ENCODE assay signal across 22 cellular contexts in genomic region chr22:23500508-23501208, GRCh38.
DNase-seq lines count a peak whose midpoint lies in the region; ATAC-seq and TF ChIP-seq lines count a peak whose summit lies in the region.
"Had no signal": no experiment of that assay in that cellular context is flagged by ENCODE, and none has a peak within 500 bp of the region (broad histone marks: within the 10 kb centered on the region; RNA-seq: fewer than 3 reads in every experiment).

No MANE protein-coding gene starts in this region.

- no peak for TF ChIP-seq POLR2A in prostate gland (IDR thresholded peaks at IDR 0.05)

- intact Hi-C loops in prostate gland (cut with DNase I), result no loop called here

- no peak for ATAC-seq in HG02884 (IDR thresholded peaks at IDR 0.05; ENCODE audit: unreplicated experiment)
- ATAC-seq: activated CD8-positive, alpha-beta T cell treated with anti-CD3 and anti-CD28 coated beads for 36 hours; activated T-cell treated with anti-CD3 and anti-CD28 coated beads, Interleukin-2, amount 50 U/mL, for 72 hours; naive thymus-derived CD8-positive, alpha-beta T cell had no signal

- no peaks in the 10 kb centered on the region for H3K27me3 ChIP-seq in endodermal cell (ENCODE audit: control insufficient read depth, insufficient read depth, low read length, poor library complexity, severe bottlenecking)
- no peaks in the 10 kb centered on the region for H3K27me3 ChIP-seq in prostate gland (replicated peaks; ENCODE audit: insufficient read depth)
- H3K27me3 ChIP-seq: transverse colon had no signal

- peaks cover 29% of the 10 kb centered on the region for H3K27me3 Mint-ChIP-seq in endodermal cell (ENCODE audit: insufficient read depth)
- H3K27me3 Mint-ChIP-seq: activated CD8-positive, alpha-beta T cell treated with anti-CD3 and anti-CD28 coated beads for 36 hours; stimulated activated naive CD8-positive, alpha-beta T cell treated with anti-CD3 and anti-CD28 coated beads, Interleukin-15, Interleukin-2, amounts not matched to agents 100 ng/mL and 50 ng/mL, for 24 hours had no signal

- no peak overlapping the region for H3K9ac ChIP-seq in endodermal cell (ENCODE audit: extremely low read depth, low read length, poor library complexity, severe bottlenecking)

- TF ChIP-seq CTCF in endodermal cell (conservative IDR thresholded peaks at IDR 0.05) (no peak), prostate gland (IDR thresholded peaks at IDR 0.05) (no peak)

- H3K4me1 Mint-ChIP-seq in endodermal cell, result peaks cover 18% of the 10 kb centered on the region

- no peaks in the 10 kb centered on the region for H3K36me3 ChIP-seq in endodermal cell (ENCODE audit: control insufficient read depth, insufficient read depth, low read length)
- H3K36me3 ChIP-seq in prostate gland, result no peaks in the 10 kb centered on the region
- H3K36me3 ChIP-seq: transverse colon had no signal

- H3K4me1 ChIP-seq in endodermal cell (ENCODE audit: control insufficient read depth, insufficient read depth, low read length) (no peaks in the 10 kb centered on the region), prostate gland (replicated peaks) (no peaks in the 10 kb centered on the region)
- H3K4me1 ChIP-seq: transverse colon had no signal

- no peaks in the 10 kb centered on the region for H3K9me3 ChIP-seq in endodermal cell (ENCODE audit: control insufficient read depth, low read length)
- no peaks in the 10 kb centered on the region for H3K9me3 ChIP-seq in prostate gland
- H3K9me3 ChIP-seq: transverse colon had no signal

- no peak overlapping the region for H3K27ac Mint-ChIP-seq in endodermal cell
- H3K27ac Mint-ChIP-seq: activated CD8-positive, alpha-beta T cell treated with anti-CD3 and anti-CD28 coated beads for 36 hours; activated naive CD8-positive, alpha-beta T cell; activated T-cell treated with anti-CD3 and anti-CD28 coated beads, Interleukin-2, amount 50 U/mL, for 72 hours; naive thymus-derived CD8-positive, alpha-beta T cell; stimulated activated naive CD8-positive, alpha-beta T cell treated with anti-CD3 and anti-CD28 coated beads, Interleukin-15, Interleukin-2, amounts not matched to agents 100 ng/mL and 50 ng/mL, for 24 hours; T-helper 1 cell treated with Interleukin-12 subunit alpha and Interleukin-12 subunit beta and Interleukin-4 antibody, amounts not matched to agents 30 μg/mL and 1 μg/mL, for 36 hours had no signal

- H3K27ac ChIP-seq in endodermal cell (ENCODE audit: low read depth, low read length) (peak overlapping the region; percentile 12), prostate gland (peak overlapping the region; percentile 15 to 31)
- H3K27ac ChIP-seq: 22Rv1, transverse colon had no signal

- no peak overlapping the region for H3K4me3 ChIP-seq in endodermal cell (ENCODE audit: low read length)
- H3K4me3 ChIP-seq in prostate gland, result no peak overlapping the region
- H3K4me3 ChIP-seq: skin epidermis, transverse colon had no signal

- H3K9me3 Mint-ChIP-seq in endodermal cell, result no peaks in the 10 kb centered on the region
- H3K9me3 Mint-ChIP-seq: activated CD8-positive, alpha-beta T cell treated with anti-CD3 and anti-CD28 coated beads for 36 hours; activated T-cell treated with anti-CD3 and anti-CD28 coated beads, Interleukin-2, amount 50 U/mL, for 72 hours; naive thymus-derived CD8-positive, alpha-beta T cell; stimulated activated naive CD8-positive, alpha-beta T cell treated with anti-CD3 and anti-CD28 coated beads, Interleukin-15, Interleukin-2, amounts not matched to agents 100 ng/mL and 50 ng/mL, for 24 hours; T-helper 1 cell treated with Interleukin-12 subunit alpha and Interleukin-12 subunit beta and Interleukin-4 antibody, amounts not matched to agents 30 μg/mL and 1 μg/mL, for 36 hours had no signal

- no peak overlapping the region for H3K4me3 Mint-ChIP-seq in endodermal cell
- H3K4me3 Mint-ChIP-seq: activated CD8-positive, alpha-beta T cell treated with anti-CD3 and anti-CD28 coated beads for 36 hours; activated naive CD8-positive, alpha-beta T cell; activated T-cell treated with anti-CD3 and anti-CD28 coated beads, Interleukin-2, amount 50 U/mL, for 72 hours; naive thymus-derived CD8-positive, alpha-beta T cell; stimulated activated naive CD8-positive, alpha-beta T cell treated with anti-CD3 and anti-CD28 coated beads, Interleukin-15, Interleukin-2, amounts not matched to agents 100 ng/mL and 50 ng/mL, for 24 hours; T-helper 1 cell treated with Interleukin-12 subunit alpha and Interleukin-12 subunit beta and Interleukin-4 antibody, amounts not matched to agents 30 μg/mL and 1 μg/mL, for 36 hours had no signal

- peak; percentile 14 for DNase-seq in DMS79 treated with DMSO at 0.1 percent for 48 hours (lab: John Stamatoyannopoulos, UW)
- DNase-seq in DMS79 (lab: John Stamatoyannopoulos, UW), result no peak
- DNase-seq in NCI-H345 (lab: John Stamatoyannopoulos, UW), result peak; percentile 69
- DNase-seq in endodermal cell, result no peak
- DNase-seq in prostate gland (ENCODE audit: low spot score), result peak; percentile 40
- DNase-seq in activated CD4-positive, alpha-beta T cell treated with anti-CD3 and anti-CD28 coated beads, Interleukin-2, amount 50 U/mL, for 4 hours, result no peak
- DNase-seq in stimulated activated CD8-positive, alpha-beta memory T cell treated with anti-CD3 and anti-CD28 coated beads, Interleukin-4, amount 100 ng/mL, for 48 hours, result no peak
- DNase-seq: activated CD8-positive, alpha-beta T cell treated with anti-CD3 and anti-CD28 coated beads for 36 hours; activated T-cell treated with anti-CD3 and anti-CD28 coated beads, Interleukin-2, amount 50 U/mL, for 72 hours; foreskin fibroblast; hypothalamus; islet precursor cell; naive thymus-derived CD8-positive, alpha-beta T cell; NCI-H1694; SHP77 treated with DMSO at 0.1 percent for 48 hours; transverse colon had no signal

- no peaks in the 10 kb centered on the region for H3K36me3 Mint-ChIP-seq in endodermal cell (ENCODE audit: low read depth)
- H3K36me3 Mint-ChIP-seq: activated naive CD8-positive, alpha-beta T cell; naive thymus-derived CD8-positive, alpha-beta T cell had no signal

- WGBS in endodermal cell (ENCODE audit: insufficient coverage in 1 of 2, insufficient read length in 1 of 2), 2 experiments, result 75 to 81% methylated on average over 4 to 12 of the region's 12 CpGs
- 52% methylated on average over 12 of the region's 12 CpGs for WGBS in prostate gland

Comparison
In these comparisons a context has a peak if more than half of its experiments do, and no peak if none do; other contexts are left out.
1. DNase-seq: peak in DMS79 treated with DMSO at 0.1 percent for 48 hours (single experiment), NCI-H345 (single experiment) and prostate gland (single experiment); none in DMS79 (single experiment), endodermal cell (single experiment), activated CD4-positive, alpha-beta T cell treated with anti-CD3 and anti-CD28 coated beads, Interleukin-2, amount 50 U/mL, for 4 hours (0 of 2) and stimulated activated CD8-positive, alpha-beta memory T cell treated with anti-CD3 and anti-CD28 coated beads, Interleukin-4, amount 100 ng/mL, for 48 hours (single experiment).